23 cellular contexts compared by ENCODE assay signal in the genomic region with DNA sequence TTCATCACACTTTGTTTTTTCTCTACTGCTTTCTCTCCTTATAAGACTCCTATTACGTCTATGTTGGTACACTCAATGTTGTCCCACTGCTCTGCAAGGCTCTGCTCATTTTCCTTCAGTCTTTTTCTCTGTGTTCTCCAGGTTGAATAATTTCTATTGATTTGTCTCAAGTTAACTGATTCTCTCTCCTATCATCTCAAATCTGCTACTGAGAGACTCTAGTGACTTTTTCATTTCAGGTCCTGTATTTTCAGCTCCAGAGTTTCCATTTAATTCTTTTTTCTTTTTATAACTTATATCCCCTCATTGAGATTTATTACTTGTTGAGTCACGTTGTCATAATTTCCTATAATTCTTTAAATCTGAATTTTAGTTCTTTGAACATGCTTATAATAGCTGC.
"Had no signal": no experiment of that assay in that cellular context is flagged by ENCODE, and none has a peak within 500 bp of the region (broad histone marks: within the 10 kb centered on the region; RNA-seq: fewer than 3 reads in every experiment).

No MANE protein-coding gene starts in this region.

- H3K9me3 ChIP-seq: colonic mucosa, esophagus muscularis mucosa, esophagus squamous epithelium, gastrocnemius medialis, gastroesophageal sphincter had no signal

- ATAC-seq: effector memory CD8-positive, alpha-beta T cell; esophagus mucosa; foreskin keratinocyte; gastrocnemius medialis; gastroesophageal sphincter; heart left ventricle; heart right ventricle had no signal

- DNase-seq: colonic mucosa; cortex of kidney; dermis blood vessel endothelial cell; dorsolateral prefrontal cortex; effector CD4-positive, alpha-beta T cell; effector CD8-positive, alpha-beta T cell; effector memory CD8-positive, alpha-beta T cell; endodermal cell; erythroblast; esophagus squamous epithelium; foreskin fibroblast; foreskin keratinocyte; foreskin melanocyte; gastrocnemius medialis; glutamatergic neuron; head of caudate nucleus; heart left ventricle; heart right ventricle had no signal

- H3K4me1 ChIP-seq: colonic mucosa, esophagus muscularis mucosa, gastroesophageal sphincter had no signal

- H3K27ac ChIP-seq: colonic mucosa, coronary artery, dorsolateral prefrontal cortex, epithelial cell of prostate, esophagus muscularis mucosa, esophagus squamous epithelium, foreskin keratinocyte, gastrocnemius medialis, gastroesophageal sphincter, heart left ventricle, heart right ventricle had no signal

- H3K36me3 ChIP-seq: colonic mucosa, esophagus muscularis mucosa, esophagus squamous epithelium, gastrocnemius medialis, gastroesophageal sphincter, heart left ventricle, heart right ventricle had no signal

- H3K4me3 ChIP-seq: colonic mucosa, coronary artery, dorsolateral prefrontal cortex, esophagus muscularis mucosa, esophagus squamous epithelium, gastrocnemius medialis, gastroesophageal sphincter, heart left ventricle, heart right ventricle had no signal

- H3K27me3 ChIP-seq: colonic mucosa, dorsolateral prefrontal cortex, esophagus muscularis mucosa, esophagus squamous epithelium, foreskin keratinocyte, gastrocnemius medialis, gastroesophageal sphincter, heart left ventricle, heart right ventricle had no signal
